In genomic region chr1:244445320-244446181, GRCh38 we compare ENCODE assay signal across 9 cellular contexts. TPM values are rescaled to one million over a fixed set of nuclear protein-coding genes. Genes with fewer than 3 reads are reported as not detected.
A peak's percentile ranks its signal among the peaks of the same experiment; 100 is the strongest.
DNase-seq lines count a peak whose midpoint lies in the region; ATAC-seq, FAIRE-seq and TF ChIP-seq lines count a peak whose summit lies in the region.
"Had no signal": no experiment of that assay in that cellular context is flagged by ENCODE, and none has a peak within 500 bp of the region (broad histone marks: within the 10 kb centered on the region; RNA-seq: fewer than 3 reads in every experiment).

No MANE protein-coding gene starts in this region.

- H3K36me3 Mint-ChIP-seq in activated CD4-positive, alpha-beta T cell treated with anti-CD3 and anti-CD28 coated beads, Interleukin-2, amount 10 ng/mL, durations not matched to agents 7 days and 5 days (ENCODE audit: low read depth): peaks cover 44% of the 10 kb centered on the region
- H3K36me3 Mint-ChIP-seq in activated naive CD8-positive, alpha-beta T cell treated with anti-CD3 and anti-CD28 coated beads, Interleukin-2, amount 50 U/mL, for 24 hours (ENCODE audit: low read depth): peaks cover 53% of the 10 kb centered on the region

- no peak for DNase-seq in activated CD4-positive, alpha-beta T cell treated with anti-CD3 and anti-CD28 coated beads, Interleukin-2, amount 10 ng/mL, durations not matched to agents 7 days and 5 days
- DNase-seq in activated CD4-positive, alpha-beta T cell treated with anti-CD3 and anti-CD28 coated beads for 1 hour: no peak
- no peak for DNase-seq in activated naive CD8-positive, alpha-beta T cell treated with anti-CD3 and anti-CD28 coated beads, Interleukin-2, amount 50 U/mL, for 24 hours
- DNase-seq in keratinocyte (ENCODE audit: low read depth, low spot score): no peak
- peak; percentile 84 for DNase-seq in superior temporal gyrus (ENCODE audit: extremely low spot score)
- DNase-seq in MG63: no peak
- DNase-seq in LoVo (ENCODE audit: low spot score): no peak
- DNase-seq in stimulated activated CD4-positive, alpha-beta T cell treated with anti-CD3 and anti-CD28 coated beads, Interleukin-2, amount 100 ng/mL, for 24 hours: no peak
- DNase-seq: BE2C had no signal

- H3K4me3 ChIP-seq in keratinocyte (ENCODE audit: control insufficient read depth in 2 of 3, extremely low read depth in 1 of 3, insufficient read depth in 2 of 3, low read depth in 1 of 3, low read length in 3 of 3) (no peak overlapping the region), MG63 (no peak overlapping the region)

- CTCF ChIA-PET in activated CD4-positive, alpha-beta T cell treated with anti-CD3 and anti-CD28 coated beads, Interleukin-2, amount 10 ng/mL, durations not matched to agents 7 days and 5 days (lab: Charles Lee): interaction anchor here (0.9 kb wide), 1 partner anchor 27 kb away, joined by 3 read pairs; no protein-coding TSS in a partner anchor

- H3K9me1 ChIP-seq in keratinocyte (ENCODE audit: control insufficient read depth, extremely low read depth, insufficient read depth, low read length): no peaks in the 10 kb centered on the region

- H3K27ac Mint-ChIP-seq in activated CD4-positive, alpha-beta T cell treated with anti-CD3 and anti-CD28 coated beads, Interleukin-2, amount 10 ng/mL, durations not matched to agents 7 days and 5 days: peak overlapping the region; percentile 42
- H3K27ac Mint-ChIP-seq in activated naive CD8-positive, alpha-beta T cell treated with anti-CD3 and anti-CD28 coated beads, Interleukin-2, amount 50 U/mL, for 24 hours: peak overlapping the region; percentile 23

- peaks cover 51% of the 10 kb centered on the region for H3K4me1 Mint-ChIP-seq in activated CD4-positive, alpha-beta T cell treated with anti-CD3 and anti-CD28 coated beads, Interleukin-2, amount 10 ng/mL, durations not matched to agents 7 days and 5 days
- peaks cover 64% of the 10 kb centered on the region for H3K4me1 Mint-ChIP-seq in activated naive CD8-positive, alpha-beta T cell treated with anti-CD3 and anti-CD28 coated beads, Interleukin-2, amount 50 U/mL, for 24 hours

- H3K27ac ChIP-seq in keratinocyte (ENCODE audit: control insufficient read depth, insufficient read depth, low read length): no peak overlapping the region

- no peak for TF ChIP-seq CTCF in keratinocyte (optimal IDR thresholded peaks at IDR 0.05 in 1 of 3, IDR thresholded peaks at IDR 0.05 in 1 of 3, conservative IDR thresholded peaks at IDR 0.05 in 1 of 3; ENCODE audit: extremely low read depth in 1 of 3, insufficient read depth in 2 of 3, low read length in 3 of 3)

- H4K20me1 ChIP-seq in keratinocyte (ENCODE audit: control insufficient read depth, extremely low read depth, insufficient read depth, low read length): peaks cover 5% of the 10 kb centered on the region

- H3K4me1 ChIP-seq in keratinocyte (ENCODE audit: control insufficient read depth, extremely low read depth, insufficient read depth, low read length): peaks cover 27% of the 10 kb centered on the region

- H3K4me3 Mint-ChIP-seq in activated CD4-positive, alpha-beta T cell treated with anti-CD3 and anti-CD28 coated beads, Interleukin-2, amount 10 ng/mL, durations not matched to agents 7 days and 5 days: no peak overlapping the region
- H3K4me3 Mint-ChIP-seq in activated naive CD8-positive, alpha-beta T cell treated with anti-CD3 and anti-CD28 coated beads, Interleukin-2, amount 50 U/mL, for 24 hours: no peak overlapping the region

- dilution Hi-C loops in keratinocyte (cut with MboI; ENCODE audit: extremely low pct_ligation_motif_present, low sequenced_read_pairs): no loop called here

- H3K9me3 Mint-ChIP-seq in activated CD4-positive, alpha-beta T cell treated with anti-CD3 and anti-CD28 coated beads, Interleukin-2, amount 10 ng/mL, durations not matched to agents 7 days and 5 days: no peaks in the 10 kb centered on the region
- no peaks in the 10 kb centered on the region for H3K9me3 Mint-ChIP-seq in activated naive CD8-positive, alpha-beta T cell treated with anti-CD3 and anti-CD28 coated beads, Interleukin-2, amount 50 U/mL, for 24 hours

- H3K36me3 ChIP-seq in keratinocyte (ENCODE audit: control insufficient read depth in 2 of 2, extremely low read depth in 1 of 2, insufficient read depth in 2 of 2, low read length in 2 of 2): peaks cover 2 to 10% of the 10 kb centered on the region in 2 experiments
- H3K36me3 ChIP-seq in MG63: peaks cover 53% of the 10 kb centered on the region

- POLR2A ChIA-PET in activated CD4-positive, alpha-beta T cell treated with anti-CD3 and anti-CD28 coated beads, Interleukin-2, amount 10 ng/mL, durations not matched to agents 7 days and 5 days (lab: Charles Lee): no interaction called here

- peaks cover 88% of the 10 kb centered on the region for H3K79me2 ChIP-seq in keratinocyte (ENCODE audit: control insufficient read depth, insufficient read depth, low read length)

- H3K27me3 Mint-ChIP-seq in activated CD4-positive, alpha-beta T cell treated with anti-CD3 and anti-CD28 coated beads, Interleukin-2, amount 10 ng/mL, durations not matched to agents 7 days and 5 days: no peaks in the 10 kb centered on the region
- H3K27me3 Mint-ChIP-seq in activated naive CD8-positive, alpha-beta T cell treated with anti-CD3 and anti-CD28 coated beads, Interleukin-2, amount 50 U/mL, for 24 hours: no peaks in the 10 kb centered on the region

- H3K27me3 ChIP-seq in keratinocyte (ENCODE audit: control insufficient read depth, extremely low read depth, insufficient read depth, low read length): no peaks in the 10 kb centered on the region
- no peaks in the 10 kb centered on the region for H3K27me3 ChIP-seq in MG63
- H3K27me3 ChIP-seq: BE2C had no signal

- H3K9me3 ChIP-seq in keratinocyte (ENCODE audit: control insufficient read depth, low read depth, low read length): no peaks in the 10 kb centered on the region
- no peaks in the 10 kb centered on the region for H3K9me3 ChIP-seq in MG63
- H3K9me3 ChIP-seq: BE2C had no signal

- no peak overlapping the region for H3K4me2 ChIP-seq in keratinocyte (ENCODE audit: control insufficient read depth, extremely low read depth, insufficient read depth, low read depth, low read length)

- ATAC-seq in activated naive CD8-positive, alpha-beta T cell treated with anti-CD3 and anti-CD28 coated beads, Interleukin-2, amount 50 U/mL, for 24 hours: no peak

- FAIRE-seq in keratinocyte (lab: Jason Lieb, UNC): peak; percentile 49

- H3K9ac ChIP-seq in keratinocyte (ENCODE audit: control insufficient read depth, extremely low read depth, insufficient read depth, low read length): no peak overlapping the region

- no peak overlapping the region for H2AFZ ChIP-seq in keratinocyte (ENCODE audit: control insufficient read depth, low read length)

RNA-seq across cellular contexts. Expression of gene ADSS2, which starts 6.2 kb away (rescaled TPM):
- total RNA-seq in activated CD4-positive, alpha-beta T cell treated with anti-CD3 and anti-CD28 coated beads, Interleukin-2, amount 10 ng/mL, durations not matched to agents 7 days and 5 days: 10 to 100 TPM; 51.7 to 54.0 TPM
- 26.0 to 53.5 TPM (median 30.0 TPM) in 3 replicates for polyA plus RNA-seq in keratinocyte
- polyA plus RNA-seq in keratinocyte (2011; ENCODE audit: low read depth): 46.3 TPM
- polyA plus RNA-seq in keratinocyte (2011; cell fraction: cytosol; rRNA removed): 29.6 and 42.4 TPM in 2 replicates
- polyA plus RNA-seq in keratinocyte (2011; cell fraction: nucleus; rRNA removed): 22.5 and 36.5 TPM in 2 replicates
- polyA plus RNA-seq in keratinocyte (2012; ENCODE audit: low replicate concordance): 32.3 TPM in 2 replicates
- polyA minus RNA-seq in keratinocyte: 2.1 to 21.5 TPM (median 9.4 TPM) in 3 replicates
- polyA minus RNA-seq in keratinocyte (2011; cell fraction: cytosol; rRNA and poly(A)+ RNA removed): 22.6 TPM
- polyA minus RNA-seq in keratinocyte (2011; cell fraction: nucleus; rRNA and poly(A)+ RNA removed): 20.2 and 27.1 TPM in 2 replicates
- 90.2 and 113 TPM in 2 replicates for total RNA-seq in MG63 (2014; rRNA removed; shearing (Covaris generic); ENCODE audit: low replicate concordance)

RNA-seq across cellular contexts. Expression of gene CATSPERE, which starts 15.5 kb away (rescaled TPM):
- total RNA-seq in activated CD4-positive, alpha-beta T cell treated with anti-CD3 and anti-CD28 coated beads, Interleukin-2, amount 10 ng/mL, durations not matched to agents 7 days and 5 days: under 1 TPM; 0.58 to 0.69 TPM
- polyA plus RNA-seq in keratinocyte: 0.12 to 0.64 TPM (median 0.42 TPM) in 3 replicates
- not detected for polyA plus RNA-seq in keratinocyte (2011; ENCODE audit: low read depth)
- polyA plus RNA-seq in keratinocyte (2011; cell fraction: cytosol; rRNA removed): 0.06 and 0.32 TPM in 2 replicates
- 1.3 and 2.2 TPM in 2 replicates for polyA plus RNA-seq in keratinocyte (2011; cell fraction: nucleus; rRNA removed)
- 0.22 and 0.27 TPM in 2 replicates for polyA plus RNA-seq in keratinocyte (2012; ENCODE audit: low replicate concordance)
- polyA minus RNA-seq in keratinocyte: 0.56 to 2.6 TPM in 2 of 3 replicates, not detected in the other
- polyA minus RNA-seq in keratinocyte (2011; cell fraction: cytosol; rRNA and poly(A)+ RNA removed): not detected
- polyA minus RNA-seq in keratinocyte (2011; cell fraction: nucleus; rRNA and poly(A)+ RNA removed): 1.1 and 3.0 TPM in 2 replicates
- 1.0 and 1.6 TPM in 2 replicates for total RNA-seq in MG63 (2014; rRNA removed; shearing (Covaris generic); ENCODE audit: low replicate concordance)
